ENCODE assay signal across 1 cellular context in genomic region chr12:65941388-65941787, GRCh38.
TF ChIP-seq lines count a peak whose summit lies in the region.

No MANE protein-coding gene starts in this region.

TF ChIP-seq in HCT116, 20 proteins besides CTCF, POLR2A, EP300 and RAD21 (continued from another document):
- TF ChIP-seq CBX3 (IDR thresholded peaks at IDR 0.05; ENCODE audit: low read depth): peak; percentile 43; the same call in 1 of the 2 replicates
- TF ChIP-seq CEBPB (IDR thresholded peaks at IDR 0.05; ENCODE audit: low read depth): 0 out of 2 replicates have a peak, but pooled peaks have one; percentile 6
- no peak for TF ChIP-seq ELF1 (IDR thresholded peaks at IDR 0.05; ENCODE audit: borderline replicate concordance, low read depth)
- TF ChIP-seq ZFX (IDR thresholded peaks at IDR 0.05): no peak
- TF ChIP-seq ZBTB33 (IDR thresholded peaks at IDR 0.05; ENCODE audit: extremely low read depth, insufficient replicate concordance, low read length): no peak
- TF ChIP-seq FOSL1 (IDR thresholded peaks at IDR 0.05; ENCODE audit: low read depth): peak; percentile 75
